In genomic region chr7:52959336-52959735, GRCh38 we compare ENCODE assay signal across 1 cellular context.
TF ChIP-seq lines count a peak whose summit lies in the region.

No MANE protein-coding gene starts in this region.

TF ChIP-seq in GM23338, 12 proteins besides CTCF, POLR2A, EP300 and RAD21 (continued from another document):
- no peak for TF ChIP-seq ZNF462 (CRISPR knock-in tag; IDR thresholded peaks at IDR 0.05)
- no peak for TF ChIP-seq ZNF331 (CRISPR knock-in tag; IDR thresholded peaks at IDR 0.05; ENCODE audit: low read depth)
- TF ChIP-seq EZH2 (IDR thresholded peaks at IDR 0.05; ENCODE audit: low read depth, unreplicated experiment) = no peak
- no peak for TF ChIP-seq CREB1 (CRISPR knock-in tag; IDR thresholded peaks at IDR 0.05; ENCODE audit: low read depth)
- no peak for TF ChIP-seq POLR2AphosphoS5 (IDR thresholded peaks at IDR 0.05; ENCODE audit: low read depth)
- TF ChIP-seq REST (IDR thresholded peaks at IDR 0.05; ENCODE audit: unreplicated experiment) = no peak
- TF ChIP-seq ZNF114 (CRISPR knock-in tag; IDR thresholded peaks at IDR 0.05) = no peak
- no peak for TF ChIP-seq STAT1 (IDR thresholded peaks at IDR 0.05; ENCODE audit: unreplicated experiment)
